8 cellular contexts compared by ENCODE assay signal in the genomic region with DNA sequence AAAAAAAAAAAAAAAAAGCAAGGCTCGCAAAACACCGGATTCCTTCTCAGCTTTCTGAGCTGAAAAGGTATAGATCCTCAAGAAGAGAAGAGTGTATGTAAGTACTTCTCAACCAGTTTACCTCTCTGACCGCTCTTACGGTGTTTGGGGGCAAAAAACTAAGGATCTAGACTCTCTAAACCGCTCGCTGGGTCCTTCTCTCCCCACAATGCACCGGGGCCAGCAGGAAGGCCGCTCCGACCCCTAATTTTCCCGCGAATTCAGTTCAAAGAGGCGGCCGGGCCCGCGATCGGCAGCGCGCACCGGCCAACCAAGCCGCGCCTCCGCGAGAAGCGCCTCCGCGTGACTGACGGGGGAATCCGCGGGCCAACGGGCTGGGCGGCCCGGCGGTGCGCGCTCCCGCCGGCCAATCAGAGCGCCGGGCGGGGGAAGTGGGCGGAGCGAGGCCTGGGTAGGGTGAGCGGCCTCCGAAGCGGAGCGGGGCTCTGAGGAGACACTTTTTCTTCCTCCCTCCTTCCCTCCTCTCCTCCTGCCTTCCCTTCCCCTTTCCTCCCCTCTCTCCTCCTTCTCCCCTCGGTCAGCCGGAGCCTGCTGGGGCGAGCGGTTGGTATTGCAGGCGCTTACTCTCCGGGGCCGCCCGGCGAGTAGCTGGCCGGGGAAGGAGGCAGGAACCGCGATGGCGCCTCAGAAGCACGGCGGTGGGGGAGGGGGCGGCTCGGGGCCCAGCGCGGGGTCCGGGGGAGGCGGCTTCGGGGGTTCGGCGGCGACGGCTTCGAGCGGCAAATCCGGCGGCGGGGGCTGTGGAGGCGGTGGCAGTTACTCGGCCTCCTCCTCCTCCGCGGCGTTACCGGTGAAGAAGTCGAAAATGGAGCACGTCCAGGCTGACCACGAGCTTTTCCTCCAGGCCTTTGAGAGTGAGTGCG.
DNase-seq lines count a peak whose midpoint lies in the region; TF ChIP-seq lines count a peak whose summit lies in the region.
"Not testable (repeated sequence)": the region's sequence is repeated elsewhere in the genome, so short reads cannot be mapped to it uniquely, and the experiment has no call there.

No MANE protein-coding gene starts in this region.

- not testable (repeated sequence) for H3K27me3 ChIP-seq in effector memory CD4-positive, alpha-beta T cell (replicated peaks; ENCODE audit: control insufficient read depth, insufficient read depth, low read length, poor library complexity, severe bottlenecking); mesendoderm (ENCODE audit: insufficient read depth, low read length, poor library complexity)

- not testable (repeated sequence) for H3K36me3 ChIP-seq in effector memory CD4-positive, alpha-beta T cell (ENCODE audit: control insufficient read depth, insufficient read depth, low read length); mesendoderm (ENCODE audit: control insufficient read depth, insufficient read depth, low read length)

- H4K5ac ChIP-seq in mesendoderm (ENCODE audit: low read length), result not testable (repeated sequence)

- H3K23ac ChIP-seq in mesendoderm (ENCODE audit: low read length), result peak overlapping the region; percentile 48

- peak overlapping the region; percentile 2 for H2BK120ac ChIP-seq in mesendoderm (ENCODE audit: low read depth, low read length)

- DNase-seq in CMK (ENCODE audit: low read depth) (peak; percentile 67), GM20000 (ENCODE audit: low spot score) (peak; percentile 41), HT-29 (ENCODE audit: low spot score) (peak; percentile 74), NOMO-1 treated with dmso at 0.1 percent for 144 hours (lab: John Stamatoyannopoulos, UW; ENCODE audit: unreplicated experiment) (peak; percentile 47), mesendoderm (peak; percentile 86)
- DNase-seq in activated CD8-positive, alpha-beta memory T cell treated with anti-CD3 and anti-CD28 coated beads for 48 hours (ENCODE audit: low read depth in 2 of 3, low spot score in 2 of 3), result peak; percentile 59 to 77 (median 63)
- DNase-seq in effector memory CD4-positive, alpha-beta T cell, result peak; percentile 67 to 80 (median 75)
- peak; percentile 75 for DNase-seq in stimulated activated CD4-positive, alpha-beta T cell treated with anti-CD3 and anti-CD28 coated beads, TNF-alpha, amount 100 ng/mL, for 48 hours (ENCODE audit: low read depth in 3 of 3)

- WGBS in mesendoderm (ENCODE audit: extremely low coverage, insufficient coverage, low lambda C conversion rate), result no CpG with 5 or more reads among the region's 87 CpGs

- peak overlapping the region; percentile 34 for H3K4me2 ChIP-seq in mesendoderm (ENCODE audit: low read length)

- H2AK5ac ChIP-seq in mesendoderm (ENCODE audit: low read length), result not testable (repeated sequence)

- not testable (repeated sequence) for H3K79me1 ChIP-seq in mesendoderm (ENCODE audit: low read length)

- H3K4me1 ChIP-seq in effector memory CD4-positive, alpha-beta T cell (ENCODE audit: control insufficient read depth, insufficient read depth, low read length, poor library complexity, severe bottlenecking); mesendoderm (ENCODE audit: control insufficient read depth, low read depth, low read length): not testable (repeated sequence)

- TF ChIP-seq CTCF in GM20000 (IDR thresholded peaks at IDR 0.05; ENCODE audit: extremely low read depth, missing control alignments), result not testable (repeated sequence)

- peak overlapping the region; percentile 98 for H3K4ac ChIP-seq in mesendoderm (ENCODE audit: low read depth, low read length)

- peak overlapping the region; percentile 28 for H4K8ac ChIP-seq in mesendoderm (ENCODE audit: low read depth, low read length)

- peak overlapping the region; percentile 99 for H3K56ac ChIP-seq in mesendoderm (ENCODE audit: low read length)

- H3K18ac ChIP-seq in mesendoderm (ENCODE audit: low read length), result peak overlapping the region; percentile 98

- H2BK5ac ChIP-seq in mesendoderm (ENCODE audit: low read length), result peak overlapping the region; percentile 91

- H3K9me3 ChIP-seq in effector memory CD4-positive, alpha-beta T cell (ENCODE audit: control insufficient read depth, low read length), result not testable (repeated sequence)

- peak overlapping the region; percentile 83 for H3K4me3 ChIP-seq in effector memory CD4-positive, alpha-beta T cell (ENCODE audit: insufficient read depth, low read depth, low read length, poor library complexity, severe bottlenecking)
- H3K4me3 ChIP-seq in mesendoderm (ENCODE audit: low read length), result peak overlapping the region; percentile 95

- peaks cover 45% of the 10 kb centered on the region for H3K79me2 ChIP-seq in mesendoderm (ENCODE audit: control insufficient read depth, insufficient read depth, low read length)

- peak overlapping the region; percentile 98 for H3K9ac ChIP-seq in mesendoderm (ENCODE audit: low read length)

- H2BK15ac ChIP-seq in mesendoderm (replicated peaks; ENCODE audit: low read depth), result not testable (repeated sequence)

- H3K27ac ChIP-seq in effector memory CD4-positive, alpha-beta T cell (ENCODE audit: insufficient read depth, low read length, poor library complexity, severe bottlenecking), result peak overlapping the region; percentile 81
- H3K27ac ChIP-seq in mesendoderm (ENCODE audit: low read depth, low read length), result peak overlapping the region; percentile 98

Comparison
In these comparisons a context has a peak if more than half of its experiments do, and no peak if none do; other contexts are left out.
1. Peak in every context shown above with its lines: DNase-seq, H3K4me3 ChIP-seq and H3K27ac ChIP-seq.